29 cellular contexts compared by ENCODE assay signal in the genomic region with DNA sequence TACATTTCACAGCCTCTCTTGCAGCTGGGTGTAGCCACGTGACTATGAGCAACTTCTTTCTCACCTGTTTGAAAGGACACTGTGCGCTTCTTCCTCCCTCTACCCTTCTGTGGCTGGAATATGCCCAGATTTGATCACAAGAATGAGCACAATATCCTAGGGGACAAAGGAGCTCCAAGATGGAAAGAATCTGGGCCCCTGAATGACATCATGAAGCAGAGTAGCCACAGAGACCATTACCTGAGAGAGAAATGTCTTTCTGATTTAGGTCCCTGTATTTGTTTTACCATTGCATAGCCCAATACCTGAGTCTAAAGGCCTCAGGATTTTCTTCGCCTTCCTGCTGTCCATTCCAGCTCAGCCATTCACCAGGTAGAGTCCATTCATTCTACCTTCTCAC. TPM values are rescaled to one million over a fixed set of nuclear protein-coding genes. Genes with fewer than 3 reads are reported as not detected.
DNase-seq lines count a peak whose midpoint lies in the region; ATAC-seq, FAIRE-seq and TF ChIP-seq lines count a peak whose summit lies in the region.
"Had no signal": no experiment of that assay in that cellular context is flagged by ENCODE, and none has a peak within 500 bp of the region (broad histone marks: within the 10 kb centered on the region; RNA-seq: fewer than 3 reads in every experiment).

No MANE protein-coding gene starts in this region.

- no peaks in the 10 kb centered on the region; the same call in 1 of the 2 replicates for H4K20me1 ChIP-seq in K562 (replicated peaks; ENCODE audit: control insufficient read depth, insufficient read depth, low read length)
- H4K20me1 ChIP-seq: BLaER1 had no signal

- ATAC-seq in A549 (no peak), K562 (no peak), GM19328 (IDR thresholded peaks at IDR 0.05; ENCODE audit: unreplicated experiment) (no peak), GM21360 (IDR thresholded peaks at IDR 0.05; ENCODE audit: unreplicated experiment) (no peak)
- ATAC-seq: GM12878 had no signal

- intact Hi-C loops in K562 (cut with micrococcal nuclease) = no loop called here

- H3K9me3 ChIP-seq in A549 (peaks cover 11% of the 10 kb centered on the region; the same call in 2 of the 3 replicates), K562 (replicated peaks; ENCODE audit: control insufficient read depth, insufficient read depth, low read depth, low read length) (no peaks in the 10 kb centered on the region)
- H3K9me3 ChIP-seq: BE2C had no signal

- H3K4me1 ChIP-seq in A549 (no peaks in the 10 kb centered on the region), K562 (replicated peaks in 1 of 2; ENCODE audit: control insufficient read depth in 2 of 2, insufficient read depth in 2 of 2, low read length in 2 of 2) (no peaks in the 10 kb centered on the region)
- H3K4me1 ChIP-seq: BE2C had no signal

- no peak overlapping the region for H3K9ac ChIP-seq in K562 (ENCODE audit: insufficient read depth in 1 of 2, low read depth in 2 of 2, low read length in 2 of 2)
- H3K9ac ChIP-seq: BLaER1 had no signal

- H3K4me2 ChIP-seq in A549 (no peak overlapping the region), K562 (ENCODE audit: insufficient read depth, low read length) (no peak overlapping the region)

- in situ Hi-C loops in K562 (cut with MboI) = no loop called here

- CTCF ChIA-PET in A549 (lab: Yijun Ruan, JAX) = interaction anchor here (0.6 to 5.5 kb wide), 5 partner anchors 8 to 1800 kb away, joined by 3 to 48 read pairs (median 4); a partner anchor contains a TSS
- CTCF ChIA-PET in HEK293T (lab: Yijun Ruan, JAX) = interaction anchor here (0.7 to 1.0 kb wide), 2 partner anchors 8 to 10 kb away, joined by 3 to 5 read pairs; no protein-coding TSS in a partner anchor
- CTCF ChIA-PET in K562 (lab: Yijun Ruan, JAX; ENCODE audit: low intra/inter-chr PET ratio) = no interaction called here

- H3K9me1 ChIP-seq in K562 (ENCODE audit: control insufficient read depth, insufficient read depth, low read length) = no peaks in the 10 kb centered on the region

- FAIRE-seq in A549 (lab: Jason Lieb, UNC) = no peak
- no peak for FAIRE-seq in K562 (lab: Jason Lieb, UNC)
- FAIRE-seq: GM12878, GM12892, GM18507 had no signal

- POLR2A ChIA-PET in A549 (lab: Yijun Ruan, JAX) (no interaction called here), HEK293T (lab: Yijun Ruan, JAX) (interaction anchor here (1.4 to 2.1 kb wide), 3 partner anchors 10 to 16 kb away, joined by 4 to 9 read pairs (median 8); a partner anchor contains a TSS), K562 (lab: Yijun Ruan, JAX) (interaction anchor here (0.6 kb wide), 1 partner anchor 198 kb away, joined by 3 read pairs; no protein-coding TSS in a partner anchor)

- BruUV-seq in K562 (replicated peaks; lab: Mats Ljungman, UMichigan) = no TSS peak

- no peak overlapping the region for H2AFZ ChIP-seq in K562 (ENCODE audit: low read depth, low read length)

- TF ChIP-seq EP300 in A549 (IDR thresholded peaks at IDR 0.05) = no peak
- TF ChIP-seq EP300 in K562 (IDR thresholded peaks at IDR 0.05; ENCODE audit: low read length) = no peak

- TF ChIP-seq POLR2A in A549 (IDR thresholded peaks at IDR 0.05; ENCODE audit: low read length) (no peak), K562 (conservative IDR thresholded peaks at IDR 0.05) (no peak)

- no peak overlapping the region for H3K27ac ChIP-seq in A549
- H3K27ac ChIP-seq in K562 (ENCODE audit: extremely low read depth, low read depth, low read length) = no peak overlapping the region
- H3K27ac ChIP-seq: 22Rv1, BLaER1 had no signal

- DNase-seq in A549 (ENCODE audit: low read depth in 1 of 2, low spot score in 1 of 2) (no peak), HEK293T (ENCODE audit: extremely low spot score) (no peak), K562 (ENCODE audit: extremely low read depth in 1 of 4, low spot score in 3 of 4) (no peak), HUDEP-2 (lab: John Stamatoyannopoulos, UW; ENCODE audit: unreplicated experiment in 76 of 76) (no peak)
- DNase-seq: ACHN; BE2C; C1 segment of cervical spinal cord; CD4-positive, alpha-beta memory T cell; CD4-positive, CD25-positive, alpha-beta regulatory T cell; CD8-positive, alpha-beta memory T cell; COR-L47; DMS 273 treated with DMSO at 0.1 percent for 48 hours; DMS153; DMS53; DMS79; DND-41; EL; GDM1 had no signal

- no peak overlapping the region for H3K4me3 ChIP-seq in A549
- H3K4me3 ChIP-seq in K562 = no peak overlapping the region
- H3K4me3 ChIP-seq: BLaER1, GM12878 had no signal

- no peaks in the 10 kb centered on the region; a peak in 2 of 5 replicates for H3K27me3 ChIP-seq in K562 (ENCODE audit: control insufficient read depth in 2 of 2, insufficient read depth in 2 of 2, low read length in 2 of 2)
- H3K27me3 ChIP-seq: BE2C, BLaER1 had no signal

- no peaks in the 10 kb centered on the region for H3K36me3 ChIP-seq in K562 (ENCODE audit: control insufficient read depth, insufficient read depth, low read length)
- H3K36me3 ChIP-seq: BE2C, BLaER1 had no signal

- TF ChIP-seq CTCF in A549 (IDR thresholded peaks at IDR 0.05) (no peak), K562 (IDR thresholded peaks at IDR 0.05 in 2 of 3, conservative IDR thresholded peaks at IDR 0.05 in 1 of 3; ENCODE audit: insufficient read depth in 2 of 3, low read depth in 1 of 3, low read length in 3 of 3) (no peak)

- TF ChIP-seq RAD21 in A549 (conservative IDR thresholded peaks at IDR 0.05 in 1 of 2, IDR thresholded peaks at IDR 0.05 in 1 of 2) = no peak
- no peak for TF ChIP-seq RAD21 in K562 (CRISPR knock-in tag; conservative IDR thresholded peaks at IDR 0.05 in 1 of 2, IDR thresholded peaks at IDR 0.05 in 1 of 2)

- 29% methylated on average over 3 of the region's 3 CpGs for WGBS in A549 (ENCODE audit: missing lambda C conversion rate)
- 0% methylated on average over 3 of the region's 3 CpGs for WGBS in K562 (ENCODE audit: insufficient coverage, low coverage, missing lambda C conversion rate)

- no peaks in the 10 kb centered on the region for H3K79me2 ChIP-seq in K562 (ENCODE audit: control insufficient read depth, insufficient read depth, low read length)

TF ChIP-seq in A549, 52 proteins besides CTCF, POLR2A, EP300 and RAD21 (continues in another document):
- TF ChIP-seq RNF2 (IDR thresholded peaks at IDR 0.05; ENCODE audit: borderline replicate concordance, low read depth) = no peak

TF ChIP-seq in HEK293T, 16 proteins besides CTCF, POLR2A, EP300 and RAD21 (continues in another document):
- no peak for TF ChIP-seq FOXK2 (IDR thresholded peaks at IDR 0.05)

RNA-seq across cellular contexts. Expression of a gene that starts 15.4 kb away (rescaled TPM):
- polyA plus RNA-seq in A549 (2011; rRNA removed) (0.54 and 0.71 TPM in 2 replicates), A549 (2017; fragmentation: RNase III; extraction: RNeasy Plus Mini Kit Qiagen cat#74134 plus additional on column Dnase treatment) (9.5 to 13.1 TPM (median 12.8 TPM) in 3 replicates), K562 (2011; rRNA removed) (not detected in 2 replicates), K562 (2014; fragmentation: Illumina TruSeq; extraction: Trizol) (not detected in 2 replicates), K562 (2014; fragmentation: Nextera tagmentation; extraction: Ambion mirVana) (not detected), K562 (2014; rRNA removed) (not detected in 2 replicates)
- polyA plus RNA-seq in A549 (2012; cell fraction: cytosol; rRNA removed) = 1.6 and 2.3 TPM in 2 replicates
- 5.2 and 8.3 TPM in 2 replicates for polyA plus RNA-seq in A549 (2012; cell fraction: nucleus; rRNA removed)
- 0.33 and 0.49 TPM in 2 replicates for polyA minus RNA-seq in A549 (2011; rRNA and poly(A)+ RNA removed)
- total RNA-seq in K562 (2011; cell fraction: chromatin; rRNA removed; ENCODE audit: low replicate concordance) = not detected in 2 replicates
- total RNA-seq in K562 (2011; cell fraction: nucleolus; rRNA removed) = not detected in 2 replicates
- total RNA-seq in K562 (2011; cell fraction: nucleoplasm; rRNA removed) = not detected in 2 replicates
- total RNA-seq in K562 (2014; rRNA removed) (not detected in 2 replicates), K562 (2014; rRNA removed; fragmentation: Illumina TruSeq; extraction: Trizol) (not detected in 2 replicates), K562 (2015; rRNA removed; fragmentation: Illumina TruSeq; extraction: Trizol) (not detected in 2 replicates), K562 (2021) (0.20 TPM in 1 of 2 replicates, not detected in the other)
- polyA plus RNA-seq in K562 (2011; cell fraction: cytosol; rRNA removed) = not detected in 2 replicates
- polyA plus RNA-seq in K562 (2011; cell fraction: nucleus; rRNA removed) = not detected in 2 replicates
- 0.05 and 0.07 TPM in 2 replicates for polyA plus RNA-seq in K562 (2012)
- not detected in 2 replicates for polyA minus RNA-seq in K562 (2011; rRNA and poly(A)+ RNA removed)
- not detected in 2 replicates for polyA minus RNA-seq in K562 (2011; cell fraction: cytosol; rRNA and poly(A)+ RNA removed)
- polyA minus RNA-seq in K562 (2011; cell fraction: nucleus; rRNA and poly(A)+ RNA removed) = 0.13 TPM in 1 of 2 replicates, not detected in the other
- total RNA-seq: CD4-positive, CD25-positive, alpha-beta regulatory T cell had no signal
- polyA plus RNA-seq: CD4-positive, alpha-beta memory T cell; CD4-positive, CD25-positive, alpha-beta regulatory T cell; CD8-positive, alpha-beta memory T cell had no signal

RNA-seq across cellular contexts. Expression of a gene that starts 45.3 kb away (rescaled TPM):
- polyA plus RNA-seq in A549 (2011; rRNA removed) (5.2 and 5.6 TPM in 2 replicates), A549 (2017; fragmentation: RNase III; extraction: RNeasy Plus Mini Kit Qiagen cat#74134 plus additional on column Dnase treatment) (4.1 to 5.1 TPM (median 4.6 TPM) in 3 replicates), K562 (2011; rRNA removed) (not detected in 2 replicates), K562 (2014; fragmentation: Illumina TruSeq; extraction: Trizol) (not detected in 2 replicates), K562 (2014; fragmentation: Nextera tagmentation; extraction: Ambion mirVana) (not detected), K562 (2014; rRNA removed) (not detected in 2 replicates)
- polyA plus RNA-seq in A549 (2012; cell fraction: cytosol; rRNA removed) = 0.73 and 1.4 TPM in 2 replicates
- polyA plus RNA-seq in A549 (2012; cell fraction: nucleus; rRNA removed) = 0.89 and 1.5 TPM in 2 replicates
- polyA minus RNA-seq in A549 (2011; rRNA and poly(A)+ RNA removed) = 8.2 and 14.0 TPM in 2 replicates
- not detected in 2 replicates for total RNA-seq in K562 (2011; cell fraction: chromatin; rRNA removed; ENCODE audit: low replicate concordance)
- not detected in 2 replicates for total RNA-seq in K562 (2011; cell fraction: nucleolus; rRNA removed)
- total RNA-seq in K562 (2011; cell fraction: nucleoplasm; rRNA removed) = not detected in 2 replicates
- total RNA-seq in K562 (2014; rRNA removed) (not detected in 2 replicates), K562 (2014; rRNA removed; fragmentation: Illumina TruSeq; extraction: Trizol) (not detected in 2 replicates), K562 (2015; rRNA removed; fragmentation: Illumina TruSeq; extraction: Trizol) (0.25 and 0.26 TPM in 2 replicates), K562 (2021) (not detected in 2 replicates)
- not detected in 2 replicates for polyA plus RNA-seq in K562 (2011; cell fraction: cytosol; rRNA removed)
- not detected in 2 replicates for polyA plus RNA-seq in K562 (2011; cell fraction: nucleus; rRNA removed)
- 2.2 TPM in 1 of 2 replicates, not detected in the other for polyA plus RNA-seq in K562 (2012)
- not detected in 2 replicates for polyA minus RNA-seq in K562 (2011; rRNA and poly(A)+ RNA removed)
- polyA minus RNA-seq in K562 (2011; cell fraction: cytosol; rRNA and poly(A)+ RNA removed) = not detected in 2 replicates
- not detected in 2 replicates for polyA minus RNA-seq in K562 (2011; cell fraction: nucleus; rRNA and poly(A)+ RNA removed)
- total RNA-seq: A172; A673; CD4-positive, alpha-beta memory T cell; CD8-positive, alpha-beta memory T cell; Daoy; G401 had no signal
- polyA plus RNA-seq: CD4-positive, alpha-beta memory T cell; CD4-positive, CD25-positive, alpha-beta regulatory T cell; CD8-positive, alpha-beta memory T cell had no signal
